ENCODE assay signal across 9 cellular contexts in genomic region chr17:42403150-42403549, GRCh38. TPM values are rescaled to one million over a fixed set of nuclear protein-coding genes. Genes with fewer than 3 reads are reported as not detected.
DNase-seq lines count a peak whose midpoint lies in the region; ATAC-seq, FAIRE-seq and TF ChIP-seq lines count a peak whose summit lies in the region.
"Had no signal": no experiment of that assay in that cellular context is flagged by ENCODE, and none has a peak within 500 bp of the region (broad histone marks: within the 10 kb centered on the region; RNA-seq: fewer than 3 reads in every experiment).

No MANE protein-coding gene starts in this region.

- H3K27ac ChIP-seq in KOPT-K1 (ENCODE audit: low read depth, low read length, poor library complexity, severe bottlenecking) (peak overlapping the region; percentile 75), kidney (ENCODE audit: low read depth in 2 of 2, low read length in 2 of 2) (no peak overlapping the region), transverse colon (peak overlapping the region; percentile 64 to 78 (median 74))
- H3K27ac ChIP-seq: neutrophil had no signal

- H3K4me1 Mint-ChIP-seq in activated T-cell treated with anti-CD3 and anti-CD28 coated beads, Interleukin-2, amount 50 U/mL, for 24 hours (ENCODE audit: low read depth): peaks cover 35% of the 10 kb centered on the region

- TF ChIP-seq POLR2A in transverse colon (IDR thresholded peaks at IDR 0.05): no peak

- DNase-seq in AG09319 (ENCODE audit: extremely low read depth, low read depth) (no peak), kidney (no peak), transverse colon (peak; percentile 38), A172 (ENCODE audit: low spot score) (no peak), dedifferentiated amniotic fluid mesenchymal stem cell (ENCODE audit: extremely low spot score) (no peak)
- peak; percentile 73 for DNase-seq in activated T-cell treated with anti-CD3 and anti-CD28 coated beads, Interleukin-2, amount 50 U/mL, for 24 hours

- H3K36me3 ChIP-seq in KOPT-K1 (ENCODE audit: insufficient read depth, low read length): no peaks in the 10 kb centered on the region
- H3K36me3 ChIP-seq in kidney (ENCODE audit: control insufficient read depth in 1 of 2, insufficient read depth in 2 of 2, low read length in 2 of 2): peaks cover 0 to 2% of the 10 kb centered on the region in 2 donors
- H3K36me3 ChIP-seq in transverse colon: no peaks in the 10 kb centered on the region
- H3K36me3 ChIP-seq: neutrophil had no signal

- TF ChIP-seq CTCF in AG09319 (IDR thresholded peaks at IDR 0.05; ENCODE audit: low read depth, low read length) (peak; percentile 7; the same call in 1 of the 2 replicates), kidney (IDR thresholded peaks at IDR 0.05; ENCODE audit: borderline replicate concordance, extremely low read depth, insufficient read depth) (peak; percentile 34), transverse colon (IDR thresholded peaks at IDR 0.05) (peak in 2 of 5 experiments; percentile 11 to 19)

- no peak for ATAC-seq in HG02588 (IDR thresholded peaks at IDR 0.05; ENCODE audit: unreplicated experiment)

- no peak for FAIRE-seq in kidney (lab: Jason Lieb, UNC)

- H3K4me3 Mint-ChIP-seq in activated T-cell treated with anti-CD3 and anti-CD28 coated beads, Interleukin-2, amount 50 U/mL, for 24 hours: no peak overlapping the region

- in situ Hi-C loops in transverse colon (cut with MboI; ENCODE audit: low pct_ligation_motif_present in 1 of 4, low pct_unique_long_range_greater_than_20kb in 1 of 4, low sequenced_read_pairs in 3 of 4): loop anchor here in 3 of 4 donors (5.0 to 25.0 kb wide), 3 partner anchors 78 to 109 kb away; no protein-coding TSS in a partner anchor

- WGBS in transverse colon (ENCODE audit: low coverage in 1 of 2), 2 donors: 69% methylated on average over 6 of the region's 6 CpGs; no CpG with 5 or more reads in 1 of the 2 donors

- H3K27ac Mint-ChIP-seq in activated T-cell treated with anti-CD3 and anti-CD28 coated beads, Interleukin-2, amount 50 U/mL, for 24 hours: no peak overlapping the region

- intact Hi-C loops in kidney (cut with DNase I) (no loop called here), transverse colon (cut with DNase I; ENCODE audit: low total_unique reads) (no loop called here)

- no peak overlapping the region for H3K9ac ChIP-seq in kidney (ENCODE audit: low read length in 2 of 2)

- H3K27me3 Mint-ChIP-seq in activated T-cell treated with anti-CD3 and anti-CD28 coated beads, Interleukin-2, amount 50 U/mL, for 24 hours: no peaks in the 10 kb centered on the region

- no peaks in the 10 kb centered on the region for H3K36me3 Mint-ChIP-seq in activated T-cell treated with anti-CD3 and anti-CD28 coated beads, Interleukin-2, amount 50 U/mL, for 24 hours (ENCODE audit: low read depth)

- no peaks in the 10 kb centered on the region for H3K27me3 ChIP-seq in transverse colon
- H3K27me3 ChIP-seq: neutrophil had no signal

- peaks cover 5 to 15% of the 10 kb centered on the region in 2 donors for H3K4me1 ChIP-seq in kidney (ENCODE audit: control insufficient read depth in 1 of 2, insufficient read depth in 1 of 2, low read depth in 1 of 2, low read length in 2 of 2)
- peaks cover 21 to 58% (median 51%) of the 10 kb centered on the region in 4 donors for H3K4me1 ChIP-seq in transverse colon

- H3K4me3 ChIP-seq in kidney (ENCODE audit: low read length in 2 of 2) (no peak overlapping the region), transverse colon (no peak overlapping the region)

- TF ChIP-seq EP300 in transverse colon (IDR thresholded peaks at IDR 0.05; ENCODE audit: low read depth): no peak

- no peaks in the 10 kb centered on the region for H3K9me3 Mint-ChIP-seq in activated T-cell treated with anti-CD3 and anti-CD28 coated beads, Interleukin-2, amount 50 U/mL, for 24 hours

- H3K9me3 ChIP-seq in KOPT-K1 (ENCODE audit: insufficient read depth, low read length, poor library complexity, severe bottlenecking) (no peaks in the 10 kb centered on the region), kidney (ENCODE audit: control insufficient read depth in 1 of 2, low read length in 2 of 2) (no peaks in the 10 kb centered on the region), transverse colon (no peaks in the 10 kb centered on the region)
- H3K9me3 ChIP-seq: neutrophil had no signal

RNA-seq across cellular contexts. Expression of gene STAT3, which starts 14.9 kb away (rescaled TPM):
- total RNA-seq in kidney (327 TPM), transverse colon (100 to 1,000 TPM; 110 to 156 (median 130) TPM)
- 55.6 TPM for polyA plus RNA-seq in kidney (ENCODE audit: insufficient read depth, low read depth, low replicate concordance)
- 78.5 and 92.9 TPM in 2 replicates for total RNA-seq in A172 (2014; rRNA removed; shearing (Covaris generic))

RNA-seq across cellular contexts. Expression of gene CAVIN1, which starts 19.9 kb away (rescaled TPM):
- 204 TPM for total RNA-seq in kidney
- 67.1 TPM for polyA plus RNA-seq in kidney (ENCODE audit: insufficient read depth, low read depth, low replicate concordance)
- total RNA-seq in transverse colon: 100 to 1,000 TPM in 1 of 4 donors, 10 to 100 TPM in 3; 53.7 to 135 (median 69.2) TPM
- 569 and 659 TPM in 2 replicates for total RNA-seq in A172 (2014; rRNA removed; shearing (Covaris generic))

RNA-seq across cellular contexts. Expression of gene ATP6V0A1, which starts 55.5 kb away (rescaled TPM):
- total RNA-seq in kidney: 110 TPM
- polyA plus RNA-seq in kidney (ENCODE audit: insufficient read depth, low read depth, low replicate concordance): 108 TPM
- 100 to 1,000 TPM in 2 of 4 donors, 10 to 100 TPM in 2; 91.8 to 313 (median 115) TPM for total RNA-seq in transverse colon
- 23.4 and 24.1 TPM in 2 replicates for total RNA-seq in A172 (2014; rRNA removed; shearing (Covaris generic))

Comparison
In these comparisons a context has a peak if more than half of its experiments do, and no peak if none do; other contexts are left out.
1. DNase-seq: peak in activated T-cell treated with anti-CD3 and anti-CD28 coated beads, Interleukin-2, amount 50 U/mL, for 24 hours (single experiment) and transverse colon (single experiment); none in AG09319 (single experiment), kidney (single experiment), A172 (single experiment) and dedifferentiated amniotic fluid mesenchymal stem cell (single experiment).
2. H3K27ac ChIP-seq: peak in KOPT-K1 (single experiment) and transverse colon (4 of 4); none in kidney (0 of 2).